In genomic region chrX:2710496-2710895, GRCh38 we compare ENCODE assay signal across 9 cellular contexts. TPM values are rescaled to one million over a fixed set of nuclear protein-coding genes. Genes with fewer than 3 reads are reported as not detected.
DNase-seq lines count a peak whose midpoint lies in the region; ATAC-seq and TF ChIP-seq lines count a peak whose summit lies in the region.
"Had no signal": no experiment of that assay in that cellular context is flagged by ENCODE, and none has a peak within 500 bp of the region (broad histone marks: within the 10 kb centered on the region; RNA-seq: fewer than 3 reads in every experiment).

No MANE protein-coding gene starts in this region.

- peaks cover 72% of the 10 kb centered on the region for H3K4me1 Mint-ChIP-seq in activated CD4-positive, alpha-beta T cell treated with anti-CD3 and anti-CD28 coated beads for 36 hours
- peaks cover 74% of the 10 kb centered on the region for H3K4me1 Mint-ChIP-seq in activated naive CD4-positive, alpha-beta T cell treated with anti-CD3 and anti-CD28 coated beads, Interleukin-2, amount 10 ng/mL, durations not matched to agents 7 days and 5 days

- POLR2A ChIA-PET in activated CD4-positive, alpha-beta T cell treated with anti-CD3 and anti-CD28 coated beads for 36 hours (lab: Charles Lee): no interaction called here

- TF ChIP-seq CTCF in suprapubic skin (IDR thresholded peaks at IDR 0.05): no peak

- H3K9me3 Mint-ChIP-seq in activated CD4-positive, alpha-beta T cell treated with anti-CD3 and anti-CD28 coated beads for 36 hours (ENCODE audit: low read depth): no peaks in the 10 kb centered on the region
- H3K9me3 Mint-ChIP-seq in activated naive CD4-positive, alpha-beta T cell treated with anti-CD3 and anti-CD28 coated beads, Interleukin-2, amount 10 ng/mL, durations not matched to agents 7 days and 5 days: no peaks in the 10 kb centered on the region

- no peaks in the 10 kb centered on the region for H3K27me3 ChIP-seq in suprapubic skin

- ATAC-seq in activated CD4-positive, alpha-beta T cell treated with anti-CD3 and anti-CD28 coated beads for 36 hours: peak; percentile 61
- ATAC-seq in left colon: peak; percentile 68
- ATAC-seq in GM18520 (IDR thresholded peaks at IDR 0.05; ENCODE audit: unreplicated experiment): no peak
- no peak for ATAC-seq in GM21447 (IDR thresholded peaks at IDR 0.05; ENCODE audit: unreplicated experiment)

- H3K36me3 Mint-ChIP-seq in activated CD4-positive, alpha-beta T cell treated with anti-CD3 and anti-CD28 coated beads for 36 hours (ENCODE audit: low read depth): peaks cover 42% of the 10 kb centered on the region
- H3K36me3 Mint-ChIP-seq in activated naive CD4-positive, alpha-beta T cell treated with anti-CD3 and anti-CD28 coated beads, Interleukin-2, amount 10 ng/mL, durations not matched to agents 7 days and 5 days: peaks cover 44% of the 10 kb centered on the region

- intact Hi-C loops in activated CD4-positive, alpha-beta T cell treated with anti-CD3 and anti-CD28 coated beads for 36 hours (cut with DNase I, micrococcal nuclease): loop anchor here (1.0 to 5.0 kb wide), 7 partner anchors 13 to 1175 kb away; partner anchors contain the start of gene CD99 (in 1 of the 2)
- intact Hi-C loops in left colon (cut with DNase I, micrococcal nuclease): no loop called here

- H3K36me3 ChIP-seq in suprapubic skin: peaks cover 35% of the 10 kb centered on the region

- peak overlapping the region; percentile 97 for H3K27ac Mint-ChIP-seq in activated CD4-positive, alpha-beta T cell treated with anti-CD3 and anti-CD28 coated beads for 36 hours
- peak overlapping the region; percentile 90 for H3K27ac Mint-ChIP-seq in activated naive CD4-positive, alpha-beta T cell treated with anti-CD3 and anti-CD28 coated beads, Interleukin-2, amount 10 ng/mL, durations not matched to agents 7 days and 5 days

- TF ChIP-seq EP300 in suprapubic skin (IDR thresholded peaks at IDR 0.05): no peak

- CTCF ChIA-PET in activated CD4-positive, alpha-beta T cell treated with anti-CD3 and anti-CD28 coated beads for 36 hours (lab: Charles Lee): no interaction called here
- CTCF ChIA-PET in activated naive CD4-positive, alpha-beta T cell treated with anti-CD3 and anti-CD28 coated beads, Interleukin-2, amount 10 ng/mL, durations not matched to agents 7 days and 5 days (lab: Charles Lee): no interaction called here

- TF ChIP-seq POLR2A in suprapubic skin (IDR thresholded peaks at IDR 0.05): no peak

- H3K27me3 Mint-ChIP-seq in activated CD4-positive, alpha-beta T cell treated with anti-CD3 and anti-CD28 coated beads for 36 hours: no peaks in the 10 kb centered on the region
- H3K27me3 Mint-ChIP-seq in activated naive CD4-positive, alpha-beta T cell treated with anti-CD3 and anti-CD28 coated beads, Interleukin-2, amount 10 ng/mL, durations not matched to agents 7 days and 5 days: no peaks in the 10 kb centered on the region

- H3K27ac ChIP-seq in suprapubic skin: peak overlapping the region; percentile 87

- H3K4me3 ChIP-seq in suprapubic skin: peak overlapping the region; percentile 27

- DNase-seq in activated CD4-positive, alpha-beta T cell treated with anti-CD3 and anti-CD28 coated beads for 36 hours: peak; percentile 73
- no peak for DNase-seq in activated CD4-positive, alpha-beta T cell treated with anti-CD3 and anti-CD28 coated beads for 1 hour
- DNase-seq in activated naive CD4-positive, alpha-beta T cell treated with anti-CD3 and anti-CD28 coated beads, Interleukin-2, amount 10 ng/mL, durations not matched to agents 7 days and 5 days: no peak
- no peak for DNase-seq in left colon
- peak in 1 of 2 donors; percentile 59 for DNase-seq in suprapubic skin (ENCODE audit: low spot score in 2 of 2)
- no peak for DNase-seq in NCI-H1694 (lab: John Stamatoyannopoulos, UW)
- DNase-seq: T-helper 9 cell had no signal

- peak overlapping the region; percentile 47 for H3K4me3 Mint-ChIP-seq in activated CD4-positive, alpha-beta T cell treated with anti-CD3 and anti-CD28 coated beads for 36 hours
- H3K4me3 Mint-ChIP-seq in activated naive CD4-positive, alpha-beta T cell treated with anti-CD3 and anti-CD28 coated beads, Interleukin-2, amount 10 ng/mL, durations not matched to agents 7 days and 5 days: peak overlapping the region; percentile 55

- H3K9me3 ChIP-seq in suprapubic skin: no peaks in the 10 kb centered on the region

- H3K4me1 ChIP-seq in suprapubic skin: peaks cover 62% of the 10 kb centered on the region

- 13% methylated on average over 5 of the region's 5 CpGs for WGBS in suprapubic skin

RNA-seq across cellular contexts. Expression of gene CD99, which starts 19.4 kb away (rescaled TPM):
- total RNA-seq in activated CD4-positive, alpha-beta T cell treated with anti-CD3 and anti-CD28 coated beads for 36 hours: 100 to 1,000 TPM; 169 to 216 TPM
- 100 to 1,000 TPM; 164 to 191 TPM for total RNA-seq in left colon
- total RNA-seq in suprapubic skin: 100 to 1,000 TPM; 162 to 192 (median 179) TPM

RNA-seq across cellular contexts. Expression of gene XG, which starts 41.3 kb away (rescaled TPM):
- total RNA-seq in activated CD4-positive, alpha-beta T cell treated with anti-CD3 and anti-CD28 coated beads for 36 hours: not detected
- total RNA-seq in left colon (under 1 TPM in 1 of 2 donors, not detected in 1; 0.11 TPM), suprapubic skin (10 to 100 TPM; 17.7 to 75.4 (median 38.7) TPM)

Comparison
In these comparisons a context has a peak if more than half of its experiments do, and no peak if none do; other contexts are left out.
1. ATAC-seq: peak in activated CD4-positive, alpha-beta T cell treated with anti-CD3 and anti-CD28 coated beads for 36 hours (single experiment) and left colon (single experiment); none in GM18520 (single experiment) and GM21447 (single experiment).
2. RNA of gene XG, which starts 41.3 kb away (total RNA-seq): 17.7 to 75.4 TPM in suprapubic skin; 0.11 TPM in left colon and not detected in activated CD4-positive, alpha-beta T cell treated with anti-CD3 and anti-CD28 coated beads for 36 hours; every median in the first group is over 10 times any median in the second.
3. intact Hi-C loops: an anchor here in activated CD4-positive, alpha-beta T cell treated with anti-CD3 and anti-CD28 coated beads for 36 hours (1.0 to 5.0 kb wide); none called in left colon.